In the genomic region with DNA sequence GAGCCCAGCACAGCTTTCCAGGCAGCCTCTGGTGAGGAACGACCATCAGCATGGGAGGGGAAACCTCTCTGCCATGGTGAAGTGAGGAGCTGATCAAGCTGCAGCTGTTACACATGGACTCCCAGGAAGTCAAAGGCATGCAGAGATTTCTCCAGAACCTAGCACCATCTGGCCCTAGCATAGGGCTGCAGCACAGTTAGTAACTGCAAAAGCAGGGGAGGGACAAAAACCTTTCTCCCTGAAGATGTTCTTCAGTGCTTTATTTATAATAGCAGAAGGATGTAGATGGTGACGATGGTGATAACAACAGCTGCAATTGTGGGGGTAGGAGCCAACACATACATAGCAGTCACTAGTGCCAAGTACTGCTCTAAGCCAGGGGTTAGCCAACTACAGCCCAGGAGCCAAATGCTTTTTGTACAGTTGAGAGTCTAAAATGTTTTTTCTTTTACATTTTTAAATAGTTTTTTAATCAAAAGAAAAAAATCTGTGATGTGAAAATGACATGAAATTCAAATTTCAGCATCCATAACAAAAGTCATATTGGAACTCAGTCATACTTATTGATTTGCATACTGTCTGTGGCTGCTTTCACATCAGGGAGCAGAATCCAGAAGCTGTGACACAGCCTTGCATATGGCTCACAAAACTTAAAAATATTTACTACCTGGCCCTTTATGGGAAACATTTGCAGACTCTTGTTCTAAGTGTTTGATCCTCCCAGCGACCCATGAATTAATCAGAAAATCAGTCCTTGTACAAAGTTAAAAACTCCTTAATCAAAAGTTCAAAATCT, we compare ENCODE assay signal across 13 cellular contexts.
DNase-seq lines count a peak whose midpoint lies in the region; ATAC-seq and TF ChIP-seq lines count a peak whose summit lies in the region.
"Had no signal": no experiment of that assay in that cellular context is flagged by ENCODE, and none has a peak within 500 bp of the region (broad histone marks: within the 10 kb centered on the region; RNA-seq: fewer than 3 reads in every experiment).

No MANE protein-coding gene starts in this region.

- H2AFZ ChIP-seq in OCI-LY7 (ENCODE audit: low read length): no peak overlapping the region

- peaks cover 22% of the 10 kb centered on the region for H3K36me3 Mint-ChIP-seq in activated naive CD4-positive, alpha-beta T cell treated with anti-CD3 and anti-CD28 coated beads, Interleukin-2, amount 50 U/mL, for 24 hours
- H3K36me3 Mint-ChIP-seq in activated naive CD4-positive, alpha-beta T cell treated with anti-CD3 and anti-CD28 coated beads, Interleukin-2, amount 10 ng/mL, durations not matched to agents 7 days and 5 days: peaks cover 31% of the 10 kb centered on the region
- H3K36me3 Mint-ChIP-seq: mesothelial cell of epicardium had no signal

- peak overlapping the region; percentile 62 for H3K27ac Mint-ChIP-seq in activated naive CD4-positive, alpha-beta T cell treated with anti-CD3 and anti-CD28 coated beads, Interleukin-2, amount 50 U/mL, for 24 hours
- H3K27ac Mint-ChIP-seq in activated naive CD4-positive, alpha-beta T cell treated with anti-CD3 and anti-CD28 coated beads, Interleukin-2, amount 10 ng/mL, durations not matched to agents 7 days and 5 days: no peak overlapping the region
- H3K27ac Mint-ChIP-seq: mesothelial cell of epicardium had no signal

- H3K27ac ChIP-seq in OCI-LY7 (ENCODE audit: low read depth, low read length, poor library complexity, severe bottlenecking): no peak overlapping the region
- H3K27ac ChIP-seq: A549, thoracic aorta had no signal

- no peak for TF ChIP-seq CTCF in OCI-LY7 (conservative IDR thresholded peaks at IDR 0.05; ENCODE audit: low read length)

- peaks cover 18% of the 10 kb centered on the region; the same call in 1 of the 2 replicates for H3K36me3 ChIP-seq in OCI-LY7 (ENCODE audit: insufficient read depth, low read length)
- H3K36me3 ChIP-seq: thoracic aorta had no signal

- no peaks in the 10 kb centered on the region for H4K20me1 ChIP-seq in OCI-LY7 (ENCODE audit: insufficient read depth, low read length)

- H3K27me3 Mint-ChIP-seq in activated naive CD4-positive, alpha-beta T cell treated with anti-CD3 and anti-CD28 coated beads, Interleukin-2, amount 50 U/mL, for 24 hours: no peaks in the 10 kb centered on the region
- H3K27me3 Mint-ChIP-seq in activated naive CD4-positive, alpha-beta T cell treated with anti-CD3 and anti-CD28 coated beads, Interleukin-2, amount 10 ng/mL, durations not matched to agents 7 days and 5 days: no peaks in the 10 kb centered on the region

- H3K9me2 ChIP-seq in OCI-LY7 (ENCODE audit: insufficient read depth, low read length): no peaks in the 10 kb centered on the region

- no peaks in the 10 kb centered on the region for H3K9me3 Mint-ChIP-seq in activated naive CD4-positive, alpha-beta T cell treated with anti-CD3 and anti-CD28 coated beads, Interleukin-2, amount 50 U/mL, for 24 hours
- no peaks in the 10 kb centered on the region for H3K9me3 Mint-ChIP-seq in activated naive CD4-positive, alpha-beta T cell treated with anti-CD3 and anti-CD28 coated beads, Interleukin-2, amount 10 ng/mL, durations not matched to agents 7 days and 5 days

- ATAC-seq in HG02852 (IDR thresholded peaks at IDR 0.05; ENCODE audit: unreplicated experiment): peak; percentile 83
- ATAC-seq: A549 had no signal

- POLR2A ChIA-PET in OCI-LY7 (lab: Charles Lee): interaction anchor here (0.5 kb wide), 1 partner anchor 128 kb away, joined by 3 read pairs; no protein-coding TSS in a partner anchor

- no peak overlapping the region for H3K4me3 Mint-ChIP-seq in activated naive CD4-positive, alpha-beta T cell treated with anti-CD3 and anti-CD28 coated beads, Interleukin-2, amount 50 U/mL, for 24 hours
- no peak overlapping the region for H3K4me3 Mint-ChIP-seq in activated naive CD4-positive, alpha-beta T cell treated with anti-CD3 and anti-CD28 coated beads, Interleukin-2, amount 10 ng/mL, durations not matched to agents 7 days and 5 days
- H3K4me3 Mint-ChIP-seq: mesothelial cell of epicardium had no signal

- no peak overlapping the region for H3K4me2 ChIP-seq in OCI-LY7 (ENCODE audit: low read length)
- H3K4me2 ChIP-seq: A549 had no signal

- H3K79me2 ChIP-seq in OCI-LY7 (ENCODE audit: insufficient read depth, low read depth, low read length): no peaks in the 10 kb centered on the region

- intact Hi-C loops in OCI-LY7 (cut with micrococcal nuclease; ENCODE audit: unreplicated experiment): no loop called here

- peaks cover 9% of the 10 kb centered on the region for H3K4me1 Mint-ChIP-seq in activated naive CD4-positive, alpha-beta T cell treated with anti-CD3 and anti-CD28 coated beads, Interleukin-2, amount 50 U/mL, for 24 hours
- H3K4me1 Mint-ChIP-seq in activated naive CD4-positive, alpha-beta T cell treated with anti-CD3 and anti-CD28 coated beads, Interleukin-2, amount 10 ng/mL, durations not matched to agents 7 days and 5 days: no peaks in the 10 kb centered on the region

- no peak for DNase-seq in activated naive CD4-positive, alpha-beta T cell treated with anti-CD3 and anti-CD28 coated beads, Interleukin-2, amount 10 ng/mL, durations not matched to agents 7 days and 5 days
- peak; percentile 82 for DNase-seq in NCI-H69 (lab: John Stamatoyannopoulos, UW)
- DNase-seq in putamen (ENCODE audit: low spot score): peak; percentile 19
- DNase-seq in NCI-H510A treated with DMSO at 0.1 percent for 48 hours (lab: John Stamatoyannopoulos, UW): no peak
- no peak for DNase-seq in OCI-LY7 (ENCODE audit: low spot score)
- no peak for DNase-seq in islet precursor cell
- DNase-seq: DMS153, NCI-H774 had no signal

- no peaks in the 10 kb centered on the region for H3K4me1 ChIP-seq in OCI-LY7 (ENCODE audit: insufficient read depth, low read length, poor library complexity, severe bottlenecking)
- H3K4me1 ChIP-seq: A549 had no signal

- CTCF ChIA-PET in activated naive CD4-positive, alpha-beta T cell treated with anti-CD3 and anti-CD28 coated beads, Interleukin-2, amount 10 ng/mL, durations not matched to agents 7 days and 5 days (lab: Charles Lee): no interaction called here
- CTCF ChIA-PET in OCI-LY7 (lab: Charles Lee; ENCODE audit: unreplicated experiment): no interaction called here

- H3K4me3 ChIP-seq in OCI-LY7 (ENCODE audit: low read depth, low read length, poor library complexity, severe bottlenecking): no peak overlapping the region
- H3K4me3 ChIP-seq: A549, thoracic aorta had no signal

- BruUV-seq in OCI-LY7 (replicated peaks; lab: Mats Ljungman, UMichigan): no TSS peak

- H3K9me3 ChIP-seq in OCI-LY7 (ENCODE audit: low read length): no peaks in the 10 kb centered on the region
- H3K9me3 ChIP-seq: A549, thoracic aorta had no signal

Comparison
In these comparisons a context has a peak if more than half of its experiments do, and no peak if none do; other contexts are left out.
1. DNase-seq: peak in NCI-H69 (single experiment) and putamen (single experiment); none in activated naive CD4-positive, alpha-beta T cell treated with anti-CD3 and anti-CD28 coated beads, Interleukin-2, amount 10 ng/mL, durations not matched to agents 7 days and 5 days (single experiment), NCI-H510A treated with DMSO at 0.1 percent for 48 hours (single experiment), OCI-LY7 (single experiment) and islet precursor cell (single experiment).